In the genomic region with DNA sequence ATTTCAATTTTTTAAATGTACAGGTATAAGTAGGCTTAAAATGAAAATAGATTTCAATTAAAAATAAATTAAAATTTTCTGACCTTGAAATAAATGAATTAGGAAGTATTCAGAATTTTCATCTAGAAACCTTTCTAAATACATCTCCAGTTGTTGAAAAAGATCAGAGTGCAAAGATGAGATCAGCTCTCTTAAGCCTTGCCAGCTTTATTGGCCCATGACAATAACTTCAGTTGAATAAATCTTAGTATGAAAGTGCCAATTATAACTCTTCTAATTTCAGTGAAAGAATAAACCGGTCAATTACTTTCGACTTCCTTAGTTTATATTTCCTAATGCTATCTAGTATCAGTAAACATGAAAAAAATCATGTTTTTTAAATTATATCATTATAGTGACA, we compare ENCODE assay signal across 21 cellular contexts.
"Had no signal": no experiment of that assay in that cellular context is flagged by ENCODE, and none has a peak within 500 bp of the region (broad histone marks: within the 10 kb centered on the region; RNA-seq: fewer than 3 reads in every experiment).

No MANE protein-coding gene starts in this region.

- H3K4me1 ChIP-seq: prostate gland, testis had no signal

- H3K9me3 ChIP-seq: gastrocnemius medialis, prostate gland, right atrium auricular region, sigmoid colon, spleen, testis, tibial artery had no signal

- H3K27ac ChIP-seq: gastrocnemius medialis, neural progenitor cell, prostate gland, right atrium auricular region, sigmoid colon, skin epidermis, spleen, testis, tibial artery had no signal

- DNase-seq: cortex of kidney; gastrocnemius medialis; head of caudate nucleus; kidney glomerular epithelial cell; naive B cell; sigmoid colon; spleen; stimulated activated CD4-positive, alpha-beta T cell treated with anti-CD3 and anti-CD28 coated beads, Interleukin-4, amount 100 ng/mL, for 4 hours; stimulated activated naive CD8-positive, alpha-beta T cell treated with anti-CD3 and anti-CD28 coated beads, Interleukin-15, Interleukin-2, amounts not matched to agents 100 U/mL and 50 U/mL, for 24 hours; substantia nigra; testis; tibial artery had no signal

- H3K4me3 ChIP-seq: gastrocnemius medialis, lung, neural progenitor cell, prostate gland, right atrium auricular region, sigmoid colon, skin epidermis, spleen, testis, tibial artery had no signal

- H3K4me3 Mint-ChIP-seq: memory B cell; nephron; neural progenitor cell; stimulated activated memory B cell treated with anti-CD40 and anti-IgM and Interleukin-4, amounts not matched to agents 10 μg/mL and 1 μg/mL and 100 μg/mL, for 72 hours; type B pancreatic cell had no signal

- H3K9me3 Mint-ChIP-seq: memory B cell; naive B cell; nephron; neural progenitor cell; stimulated activated memory B cell treated with anti-CD40 and anti-IgM and Interleukin-4, amounts not matched to agents 10 μg/mL and 1 μg/mL and 100 μg/mL, for 72 hours; type B pancreatic cell had no signal

- ATAC-seq: gastrocnemius medialis; stimulated activated memory B cell treated with anti-CD40 and anti-IgM and Interleukin-4, amounts not matched to agents 10 μg/mL and 1 μg/mL and 100 μg/mL, for 72 hours; stimulated activated naive CD8-positive, alpha-beta T cell treated with anti-CD3 and anti-CD28 coated beads, Interleukin-15, Interleukin-2, amounts not matched to agents 100 U/mL and 50 U/mL, for 24 hours had no signal

- H3K27me3 Mint-ChIP-seq: memory B cell; naive B cell; stimulated activated memory B cell treated with anti-CD40 and anti-IgM and Interleukin-4, amounts not matched to agents 10 μg/mL and 1 μg/mL and 100 μg/mL, for 72 hours; type B pancreatic cell had no signal

- H3K36me3 ChIP-seq: gastrocnemius medialis, neural progenitor cell, prostate gland, right atrium auricular region, sigmoid colon, spleen, tibial artery had no signal

- H3K36me3 Mint-ChIP-seq: naive B cell; neural progenitor cell; stimulated activated memory B cell treated with anti-CD40 and anti-IgM and Interleukin-4, amounts not matched to agents 10 μg/mL and 1 μg/mL and 100 μg/mL, for 72 hours; type B pancreatic cell had no signal

- H3K27me3 ChIP-seq: gastrocnemius medialis, neural progenitor cell, right atrium auricular region, sigmoid colon, spleen, testis, tibial artery had no signal
